8 cellular contexts compared by ENCODE assay signal in the genomic region with DNA sequence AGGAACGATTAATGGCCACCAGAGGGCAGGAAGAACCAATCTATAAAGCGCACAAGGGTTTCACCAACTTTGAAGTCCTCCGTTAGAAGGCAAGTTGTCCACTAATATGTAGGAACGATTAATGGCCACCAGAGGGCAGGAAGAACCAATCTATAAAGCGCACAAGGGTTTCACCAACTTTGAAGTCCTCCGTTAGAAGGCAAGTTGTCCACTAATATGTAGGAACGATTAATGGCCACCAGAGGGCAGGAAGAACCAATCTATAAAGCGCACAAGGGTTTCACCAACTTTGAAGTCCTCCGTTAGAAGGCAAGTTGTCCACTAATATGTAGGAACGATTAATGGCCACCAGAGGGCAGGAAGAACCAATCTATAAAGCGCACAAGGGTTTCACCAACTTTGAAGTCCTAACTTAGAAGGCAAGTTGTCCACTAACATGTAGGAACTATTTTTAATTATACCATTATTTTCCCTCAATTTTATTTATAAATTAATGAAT. TPM values are rescaled to one million over a fixed set of nuclear protein-coding genes. Genes with fewer than 3 reads are reported as not detected.
DNase-seq lines count a peak whose midpoint lies in the region; ATAC-seq and TF ChIP-seq lines count a peak whose summit lies in the region.
"Not testable (repeated sequence)": the region's sequence is repeated elsewhere in the genome, so short reads cannot be mapped to it uniquely, and the experiment has no call there.

No MANE protein-coding gene starts in this region.

- not testable (repeated sequence) for H3K9me3 Mint-ChIP-seq in MCF 10A (ENCODE audit: unreplicated experiment)

- not testable (repeated sequence) for H3K4me2 ChIP-seq in fibroblast of lung (ENCODE audit: extremely low read depth, insufficient read depth, low read length)

- peak; percentile 70 for TF ChIP-seq CTCF in C4-2B (conservative IDR thresholded peaks at IDR 0.05)
- TF ChIP-seq CTCF in MCF 10A (IDR thresholded peaks at IDR 0.05; ENCODE audit: unreplicated experiment), result peak; percentile 18
- not testable (repeated sequence) for TF ChIP-seq CTCF in fibroblast of lung (conservative IDR thresholded peaks at IDR 0.05 in 1 of 2, IDR thresholded peaks at IDR 0.05 in 1 of 2; ENCODE audit: low read depth in 1 of 2, low read length in 2 of 2)
- peak; percentile 3 for TF ChIP-seq CTCF in liver (IDR thresholded peaks at IDR 0.05; ENCODE audit: low read depth, low read length, missing input control)
- peak; percentile 51 for TF ChIP-seq CTCF in psoas muscle (IDR thresholded peaks at IDR 0.05)

- peak; percentile 73 to 84 for TF ChIP-seq RAD21 in liver (IDR thresholded peaks at IDR 0.05)

- not testable (repeated sequence) for H4K20me1 ChIP-seq in fibroblast of lung (ENCODE audit: control insufficient read depth, extremely low read depth, insufficient read depth, low read length)

- not testable (repeated sequence) for H3K9me3 ChIP-seq in fibroblast of lung (ENCODE audit: control insufficient read depth, insufficient read depth, low read depth, low read length); liver (ENCODE audit: control insufficient read depth in 4 of 4, low read length in 3 of 4); psoas muscle

- CTCF ChIA-PET in MCF 10A (lab: Yijun Ruan, JAX), result interaction anchor here (0.6 to 3.7 kb wide), 25 partner anchors 9 to 1032 kb away, joined by 3 to 61 read pairs (median 3); partner anchors contain the start of gene AKR1C3

- BruUV-seq in MCF 10A (replicated peaks; lab: Mats Ljungman, UMichigan), result not testable (repeated sequence)

- not testable (repeated sequence) for H2AFZ ChIP-seq in fibroblast of lung (ENCODE audit: low read length)

- intact Hi-C loops in MCF 10A (cut with micrococcal nuclease), result loop anchor here (1.0 to 5.0 kb wide), 4 partner anchors 33 to 807 kb away; no protein-coding TSS in a partner anchor
- intact Hi-C loops in psoas muscle (cut with DNase I), result not testable (repeated sequence)

- not testable (repeated sequence) for H3K36me3 Mint-ChIP-seq in MCF 10A (ENCODE audit: insufficient read depth, unreplicated experiment)

- POLR2A ChIA-PET in MCF 10A (lab: Yijun Ruan, JAX), result interaction anchor here (1.0 to 1.1 kb wide), 4 partner anchors 11 to 813 kb away, joined by 3 read pairs; no protein-coding TSS in a partner anchor

- H3K4me1 ChIP-seq in fibroblast of lung (ENCODE audit: control insufficient read depth, extremely low read depth, insufficient read depth, low read length); liver (ENCODE audit: control insufficient read depth in 4 of 4, insufficient read depth in 4 of 4, low read length in 3 of 4); psoas muscle: not testable (repeated sequence)

- DNase-seq in HCEC 1CT (peak; percentile 28), NCI-H2171 treated with DMSO at 0.1 percent for 48 hours (lab: John Stamatoyannopoulos, UW) (peak; percentile 2), SW480 (ENCODE audit: low spot score) (peak; percentile 25), MCF 10A (ENCODE audit: unreplicated experiment) (peak; percentile 26), fibroblast of lung (ENCODE audit: low read depth in 2 of 2) (peak; percentile 19 to 63)
- not testable (repeated sequence) for DNase-seq in psoas muscle

- H3K4me1 Mint-ChIP-seq in MCF 10A (ENCODE audit: insufficient read depth, unreplicated experiment), result not testable (repeated sequence)

- not testable (repeated sequence) for H3K27ac Mint-ChIP-seq in MCF 10A (ENCODE audit: low read depth, unreplicated experiment)

- not testable (repeated sequence) for H3K4me3 Mint-ChIP-seq in MCF 10A (ENCODE audit: unreplicated experiment)

- H3K9ac ChIP-seq in fibroblast of lung (ENCODE audit: insufficient read depth, low read length); liver (ENCODE audit: low read depth in 1 of 2, low read length in 2 of 2): not testable (repeated sequence)

- ATAC-seq in psoas muscle, result not testable (repeated sequence)

- not testable (repeated sequence) for H3K27ac ChIP-seq in C4-2B; fibroblast of lung (ENCODE audit: insufficient read depth, low read length); liver (ENCODE audit: low read depth in 1 of 2, low read length in 2 of 2); psoas muscle

- not testable (repeated sequence) for H3K27me3 ChIP-seq in fibroblast of lung (ENCODE audit: control insufficient read depth, insufficient read depth, low read length); liver (ENCODE audit: control insufficient read depth in 4 of 4, insufficient read depth in 4 of 4, low read length in 3 of 4); psoas muscle (ENCODE audit: insufficient read depth in 3 of 3, low read length in 2 of 3)

- WGBS in liver, result 0% methylated on average over 2 of the region's 11 CpGs
- 12 to 44% (median 39%) methylated on average over 1 to 2 of the region's 11 CpGs for WGBS in psoas muscle, 3 donors

- H3K79me2 ChIP-seq in fibroblast of lung (ENCODE audit: control insufficient read depth, insufficient read depth, low read length), result not testable (repeated sequence)

- H3K27me3 Mint-ChIP-seq in MCF 10A (ENCODE audit: insufficient read depth, unreplicated experiment), result not testable (repeated sequence)

- not testable (repeated sequence) for H3K36me3 ChIP-seq in fibroblast of lung (ENCODE audit: control insufficient read depth, insufficient read depth, low read length); liver (ENCODE audit: control insufficient read depth in 4 of 4, insufficient read depth in 3 of 4, low read depth in 1 of 4, low read length in 3 of 4); psoas muscle (ENCODE audit: insufficient read depth in 1 of 2, low read depth in 1 of 2)

- H3K4me3 ChIP-seq in fibroblast of lung (replicated peaks in 1 of 4; ENCODE audit: control extremely low read depth in 1 of 4, insufficient read depth in 1 of 4, low read depth in 3 of 4, low read length in 4 of 4); liver (ENCODE audit: low read depth in 1 of 3, low read length in 3 of 3); psoas muscle: not testable (repeated sequence)

TF ChIP-seq in liver, 16 proteins besides CTCF, POLR2A, EP300 and RAD21:
- peak; percentile 14 to 24 for TF ChIP-seq RXRA (IDR thresholded peaks at IDR 0.05)

RNA-seq across cellular contexts. Expression of gene AKR1E2, which starts 10.3 kb away (rescaled TPM):
- total RNA-seq in MCF 10A (2022), result 0.29 TPM in 1 of 2 replicates, not detected in the other
- total RNA-seq in fibroblast of lung, result 5.6 and 11.7 TPM in 2 replicates
- 2.2 and 2.3 TPM in 2 replicates for polyA plus RNA-seq in fibroblast of lung
- polyA plus RNA-seq in fibroblast of lung (2012), result 1.5 and 2.3 TPM in 2 replicates
- polyA minus RNA-seq in fibroblast of lung (ENCODE audit: low replicate concordance), result 20.2 TPM in 1 of 2 replicates, not detected in the other
- 1 to 10 TPM; 4.7 to 9.4 TPM for total RNA-seq in liver
- under 1 TPM; 0.46 to 0.58 TPM for polyA plus RNA-seq in liver
- total RNA-seq in psoas muscle, result 1 to 10 TPM; 1.8 to 5.1 (median 3.4) TPM
- 1 to 10 TPM in 1 of 3 donors, under 1 TPM in 2; 0.65 to 1.8 (median 0.73) TPM for polyA plus RNA-seq in psoas muscle
